Comparison of ENCODE assay signal across 1 cellular context in the genomic region with DNA sequence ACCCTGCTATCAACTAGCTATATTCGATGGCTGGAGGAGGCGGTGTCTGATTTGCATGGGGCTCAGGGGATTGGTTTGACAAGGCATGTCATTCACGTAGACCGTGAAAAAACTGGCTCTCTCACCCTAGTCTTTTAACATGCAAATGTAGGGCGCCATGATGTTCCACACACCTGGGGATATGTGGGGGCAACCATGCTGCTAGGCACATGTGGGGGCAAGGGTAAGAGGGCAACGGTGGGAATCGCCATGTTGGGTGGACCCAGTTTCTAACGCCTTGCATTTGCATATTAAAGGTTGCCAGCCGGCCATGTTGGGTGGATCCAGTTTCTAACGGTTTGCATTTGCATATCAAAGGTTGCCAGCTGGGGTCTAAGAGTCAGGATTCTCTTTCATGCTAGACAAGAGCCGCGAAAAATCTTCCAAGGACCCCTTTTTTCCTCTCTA.
TF ChIP-seq lines count a peak whose summit lies in the region.

No MANE protein-coding gene starts in this region.

TF ChIP-seq in K562, 482 proteins besides CTCF, POLR2A, EP300 and RAD21 (continued from another document and continues in another):
- TF ChIP-seq ATF7 (IDR thresholded peaks at IDR 0.05) (0 out of 2 replicates have a peak, but pooled peaks have one; percentile 23), RBFOX2 (IDR thresholded peaks at IDR 0.05; ENCODE audit: low read depth, low read length) (peak; percentile 45; the same call in 1 of the 2 replicates), TEAD2 (tag; IDR thresholded peaks at IDR 0.05) (no peak), ZNF217 (CRISPR knock-in tag; IDR thresholded peaks at IDR 0.05) (no peak), IRF1 (CRISPR knock-in tag; IDR thresholded peaks at IDR 0.05; ENCODE audit: borderline replicate concordance) (no peak), HNRNPH1 (optimal IDR thresholded peaks at IDR 0.05; ENCODE audit: low read depth, low read length) (no peak), ZNF316 (IDR thresholded peaks at IDR 0.05) (no peak), GTF2F1 (IDR thresholded peaks at IDR 0.05; ENCODE audit: low read depth, low read length) (no peak), ZNF133 (CRISPR knock-in tag; IDR thresholded peaks at IDR 0.05) (no peak), STAT5A (IDR thresholded peaks at IDR 0.05; ENCODE audit: borderline replicate concordance, low read length) (no peak), ILK (tag; IDR thresholded peaks at IDR 0.05; ENCODE audit: borderline replicate concordance, low read depth) (no peak), CSDE1 (IDR thresholded peaks at IDR 0.05) (no peak), ZKSCAN8 (CRISPR knock-in tag; IDR thresholded peaks at IDR 0.05) (no peak; the same call in 1 of the 2 replicates), TSHZ1 (CRISPR knock-in tag; IDR thresholded peaks at IDR 0.05) (no peak), TGIF2 (CRISPR knock-in tag; IDR thresholded peaks at IDR 0.05) (no peak), CEBPG (CRISPR knock-in tag; IDR thresholded peaks at IDR 0.05) (no peak), CEBPG (tag; conservative IDR thresholded peaks at IDR 0.05 in 1 of 2, IDR thresholded peaks at IDR 0.05 in 1 of 2) (no peak), JUND (IDR thresholded peaks at IDR 0.05; ENCODE audit: borderline replicate concordance, low read depth, low read length) (no peak), JUND (tag; IDR thresholded peaks at IDR 0.05; ENCODE audit: borderline replicate concordance, low read depth, low read length) (peak; percentile 35; the same call in 1 of the 3 replicates), FOSL1 (tag; conservative IDR thresholded peaks at IDR 0.05) (no peak), ZNF655 (CRISPR knock-in tag; IDR thresholded peaks at IDR 0.05) (no peak), ZNF584 (CRISPR knock-in tag; IDR thresholded peaks at IDR 0.05; ENCODE audit: low read depth) (no peak), ARID2 (IDR thresholded peaks at IDR 0.05) (no peak), E2F1 (CRISPR knock-in tag; IDR thresholded peaks at IDR 0.05) (no peak), NFIC (IDR thresholded peaks at IDR 0.05) (no peak), ZNF444 (CRISPR knock-in tag; IDR thresholded peaks at IDR 0.05) (no peak), ZNF449 (CRISPR knock-in tag; IDR thresholded peaks at IDR 0.05) (no peak), TBL1XR1 (IDR thresholded peaks at IDR 0.05; ENCODE audit: low read length in 2 of 2) (no peak), ZNF140 (CRISPR knock-in tag; IDR thresholded peaks at IDR 0.05) (no peak), SMC3 (conservative IDR thresholded peaks at IDR 0.05; ENCODE audit: insufficient read depth, low read depth, low read length) (no peak), ZNF780A (CRISPR knock-in tag; IDR thresholded peaks at IDR 0.05) (no peak), FIP1L1 (IDR thresholded peaks at IDR 0.05; ENCODE audit: low read depth, low read length, poor library complexity, severe bottlenecking) (no peak), RFX5 (IDR thresholded peaks at IDR 0.05; ENCODE audit: low read depth, low read length) (no peak), ZNF668 (CRISPR knock-in tag; IDR thresholded peaks at IDR 0.05) (no peak), GMEB1 (CRISPR knock-in tag; IDR thresholded peaks at IDR 0.05) (no peak), ARID3A (IDR thresholded peaks at IDR 0.05; ENCODE audit: borderline replicate concordance, low read depth, low read length) (no peak), COPS2 (conservative IDR thresholded peaks at IDR 0.05) (no peak), HLTF (IDR thresholded peaks at IDR 0.05) (no peak), ZNF592 (IDR thresholded peaks at IDR 0.05) (0 out of 2 replicates have a peak, but pooled peaks have one; percentile 38), USF1 (CRISPR knock-in tag; IDR thresholded peaks at IDR 0.05) (no peak), ZNF79 (CRISPR knock-in tag; IDR thresholded peaks at IDR 0.05; ENCODE audit: low read depth) (no peak), ZKSCAN1 (IDR thresholded peaks at IDR 0.05; ENCODE audit: low read depth, low read length) (no peak), NR4A1 (CRISPR knock-in tag; IDR thresholded peaks at IDR 0.05) (no peak), NR4A1 (tag; IDR thresholded peaks at IDR 0.05) (peak; percentile 53; the same call in 1 of the 2 replicates), ZKSCAN3 (CRISPR knock-in tag; IDR thresholded peaks at IDR 0.05) (no peak), MEIS2 (IDR thresholded peaks at IDR 0.05; ENCODE audit: partially characterized antibody) (no peak), ATF1 (CRISPR knock-in tag; IDR thresholded peaks at IDR 0.05) (no peak), ATF1 (tag; IDR thresholded peaks at IDR 0.05) (peak; percentile 89), ZFPM2 (CRISPR knock-in tag; IDR thresholded peaks at IDR 0.05) (no peak), PHB (CRISPR knock-in tag; IDR thresholded peaks at IDR 0.05) (no peak), ZNF551 (CRISPR knock-in tag; IDR thresholded peaks at IDR 0.05) (no peak)
